In the genomic region with DNA sequence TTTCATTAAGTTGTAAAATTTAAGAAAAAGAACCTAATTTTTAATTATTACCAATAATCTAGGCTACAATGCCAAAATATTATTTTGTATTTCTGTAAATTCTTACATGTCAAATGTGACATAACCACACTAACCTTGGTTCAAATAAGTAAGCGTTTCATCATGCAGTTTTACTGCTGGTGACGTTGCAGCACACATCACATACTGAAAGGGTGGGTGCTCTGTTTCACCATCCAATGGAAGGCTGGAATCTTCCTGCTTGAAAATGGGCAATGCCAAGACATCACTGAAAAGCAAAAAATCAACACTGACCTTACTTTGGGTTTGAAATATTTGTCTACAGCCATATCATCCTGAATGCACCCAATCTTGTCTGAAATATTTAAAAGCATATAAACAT, we compare ENCODE assay signal across 24 cellular contexts. TPM values are rescaled to one million over a fixed set of nuclear protein-coding genes. Genes with fewer than 3 reads are reported as not detected.
A peak's percentile ranks its signal among the peaks of the same experiment; 100 is the strongest.
DNase-seq lines count a peak whose midpoint lies in the region; ATAC-seq and TF ChIP-seq lines count a peak whose summit lies in the region.
"Had no signal": no experiment of that assay in that cellular context is flagged by ENCODE, and none has a peak within 500 bp of the region (broad histone marks: within the 10 kb centered on the region; RNA-seq: fewer than 3 reads in every experiment).

No MANE protein-coding gene starts in this region.

- no peak overlapping the region for H2BK12ac ChIP-seq in neuronal stem cell (ENCODE audit: low read length)

- no peaks in the 10 kb centered on the region for H3K79me1 ChIP-seq in neuronal stem cell (ENCODE audit: low read depth, low read length)

- H3K36me3 ChIP-seq in osteoblast (ENCODE audit: insufficient read depth, low read length) (peaks cover 20% of the 10 kb centered on the region), tibial artery (peaks cover 5 to 27% (median 21%) of the 10 kb centered on the region in 3 donors), neuronal stem cell (replicated peaks in 1 of 2; ENCODE audit: control insufficient read depth in 2 of 2, insufficient read depth in 2 of 2, low read length in 2 of 2) (peaks cover 10 to 47% of the 10 kb centered on the region in 2 donors)

- WGBS in neuronal stem cell (ENCODE audit: extremely low coverage in 2 of 2, insufficient read length in 2 of 2, insufficient replicate concordance in 1 of 2), 2 donors = no CpG with 5 or more reads among the region's 2 CpGs

- no peak overlapping the region for H3K4ac ChIP-seq in neuronal stem cell (ENCODE audit: low read length)

- no peaks in the 10 kb centered on the region for H3K9me3 Mint-ChIP-seq in HFFc6
- no peaks in the 10 kb centered on the region for H3K9me3 Mint-ChIP-seq in central memory CD8-positive, alpha-beta T cell
- H3K9me3 Mint-ChIP-seq: activated CD4-positive, alpha-beta T cell treated with anti-CD3 and anti-CD28 coated beads, Interleukin-2, amount 10 ng/mL, durations not matched to agents 24 days and 14 days; activated naive CD4-positive, alpha-beta T cell treated with anti-CD3 and anti-CD28 coated beads, Interleukin-2, amount 10 ng/mL, durations not matched to agents 7 days and 5 days; activated T-helper 1 cell treated with anti-CD3 and anti-CD28 coated beads, Interleukin-12 subunit alpha, Interleukin-12 subunit beta, Interleukin-2, Interleukin-4 antibody, amounts not matched to agents 30 ng/mL and 10 ng/mL and 1 ng/mL, durations not matched to agents 14 hours and 24 hours and 36 hours; nephron progenitor cell had no signal

- intact Hi-C loops in tibial artery (cut with DNase I; ENCODE audit: low total_unique reads) = no loop called here

- H3K4me1 ChIP-seq in osteoblast (ENCODE audit: insufficient read depth, low read length) (peaks cover 13% of the 10 kb centered on the region), tibial artery (peaks cover 0 to 40% (median 12%) of the 10 kb centered on the region in 4 donors), neuronal stem cell (ENCODE audit: control insufficient read depth in 2 of 2, insufficient read depth in 1 of 2, low read depth in 1 of 2, low read length in 2 of 2) (peaks cover 3 to 8% of the 10 kb centered on the region in 2 donors)

- no peaks in the 10 kb centered on the region for H3K27me3 Mint-ChIP-seq in HFFc6 (ENCODE audit: insufficient read depth)
- H3K27me3 Mint-ChIP-seq in central memory CD8-positive, alpha-beta T cell = no peaks in the 10 kb centered on the region
- H3K27me3 Mint-ChIP-seq: activated CD4-positive, alpha-beta T cell treated with anti-CD3 and anti-CD28 coated beads, Interleukin-2, amount 10 ng/mL, durations not matched to agents 24 days and 14 days; activated naive CD4-positive, alpha-beta T cell treated with anti-CD3 and anti-CD28 coated beads, Interleukin-2, amount 10 ng/mL, durations not matched to agents 7 days and 5 days had no signal

- H3K4me3 Mint-ChIP-seq in HFFc6 = no peak overlapping the region
- no peak overlapping the region for H3K4me3 Mint-ChIP-seq in central memory CD8-positive, alpha-beta T cell
- H3K4me3 Mint-ChIP-seq: activated CD4-positive, alpha-beta T cell treated with anti-CD3 and anti-CD28 coated beads, Interleukin-2, amount 10 ng/mL, durations not matched to agents 24 days and 14 days; activated naive CD4-positive, alpha-beta T cell treated with anti-CD3 and anti-CD28 coated beads, Interleukin-2, amount 10 ng/mL, durations not matched to agents 7 days and 5 days; activated T-helper 1 cell treated with anti-CD3 and anti-CD28 coated beads, Interleukin-12 subunit alpha, Interleukin-12 subunit beta, Interleukin-2, Interleukin-4 antibody, amounts not matched to agents 30 ng/mL and 10 ng/mL and 1 ng/mL, durations not matched to agents 14 hours and 24 hours and 36 hours; nephron progenitor cell; T-helper 2 cell treated with Interferon-gamma antibody and Interleukin-4, amounts not matched to agents 5 μg/mL and 100 μg/mL, for 36 hours had no signal

- ATAC-seq in central memory CD8-positive, alpha-beta T cell (replicated peaks; ENCODE audit: extremely low read depth, poor library complexity, severe bottlenecking) = no peak
- ATAC-seq: HepG2, sciatic nerve had no signal

- H3K79me2 ChIP-seq in osteoblast (ENCODE audit: insufficient read depth, low read length) = peaks cover 97% of the 10 kb centered on the region

- H2AK5ac ChIP-seq in neuronal stem cell (ENCODE audit: low read depth, low read length) = no peak overlapping the region

- H2BK5ac ChIP-seq in neuronal stem cell (ENCODE audit: low read length) = no peak overlapping the region

- H3K27ac ChIP-seq in osteoblast (ENCODE audit: low read depth, low read length) (no peak overlapping the region), tibial artery (no peak overlapping the region), neuronal stem cell (replicated peaks; ENCODE audit: low read length) (no peak overlapping the region)
- H3K27ac ChIP-seq: upper lobe of left lung had no signal

- H4K91ac ChIP-seq in neuronal stem cell (ENCODE audit: low read depth, low read length, poor library complexity) = no peak overlapping the region

- H3K4me1 Mint-ChIP-seq in HFFc6 (ENCODE audit: low read depth) = peaks cover 54% of the 10 kb centered on the region
- peaks cover 41% of the 10 kb centered on the region for H3K4me1 Mint-ChIP-seq in central memory CD8-positive, alpha-beta T cell

- H3K4me3 ChIP-seq in osteoblast (ENCODE audit: insufficient read depth, low read length) = no peak overlapping the region
- H3K4me3 ChIP-seq in tibial artery = no peak overlapping the region
- no peak overlapping the region for H3K4me3 ChIP-seq in neuronal stem cell (ENCODE audit: low read length in 2 of 2)
- H3K4me3 ChIP-seq: upper lobe of left lung had no signal

- H3K27me3 ChIP-seq in osteoblast (ENCODE audit: insufficient read depth, low read length) = no peaks in the 10 kb centered on the region
- no peaks in the 10 kb centered on the region for H3K27me3 ChIP-seq in tibial artery
- no peaks in the 10 kb centered on the region for H3K27me3 ChIP-seq in neuronal stem cell (ENCODE audit: control insufficient read depth in 3 of 3, insufficient read depth in 3 of 3, low read depth in 1 of 3, low read length in 3 of 3)
- H3K27me3 ChIP-seq: upper lobe of left lung had no signal

- no peak overlapping the region for H3K14ac ChIP-seq in neuronal stem cell (ENCODE audit: low read length)

- peaks cover 59% of the 10 kb centered on the region for H4K20me1 ChIP-seq in osteoblast (ENCODE audit: insufficient read depth, low read length)

- no peak overlapping the region for H2BK120ac ChIP-seq in neuronal stem cell (ENCODE audit: low read depth, low read length)

- DNase-seq in NCI-H1417 (lab: John Stamatoyannopoulos, UW) = peak in 2 of 3 experiments; percentile 3 to 58
- no peak for DNase-seq in NCI-H1417 treated with DMSO at 0.1 percent for 48 hours (lab: John Stamatoyannopoulos, UW)
- DNase-seq in HFFc6 = no peak
- DNase-seq in central memory CD8-positive, alpha-beta T cell (ENCODE audit: low spot score in 2 of 2) = no peak
- peak; percentile 65 for DNase-seq in osteoblast (ENCODE audit: insufficient read length, low spot score, missing footprints)
- no peak for DNase-seq in tibial artery
- DNase-seq in neuronal stem cell (ENCODE audit: low spot score) = no peak
- DNase-seq in NCI-H524 treated with DMSO at 0.1 percent for 48 hours (lab: John Stamatoyannopoulos, UW) = no peak
- DNase-seq: 8988T; activated CD4-positive, alpha-beta T cell treated with anti-CD3 and anti-CD28 coated beads, Interleukin-2, amount 10 ng/mL, durations not matched to agents 24 days and 14 days; activated naive CD4-positive, alpha-beta T cell treated with anti-CD3 and anti-CD28 coated beads, Interleukin-2, amount 10 ng/mL, durations not matched to agents 7 days and 5 days; AML-193; dermis blood vessel endothelial cell; DMS53; GDM1; head of caudate nucleus; NCI-H1105 treated with DMSO at 0.1 percent for 48 hours; NCI-H524; nephron progenitor cell; upper lobe of left lung had no signal

- no peak overlapping the region for H2BK15ac ChIP-seq in neuronal stem cell (ENCODE audit: low read length)

- no peak overlapping the region for H4K8ac ChIP-seq in neuronal stem cell (ENCODE audit: low read depth, low read length)

- H3K4me2 ChIP-seq in osteoblast (ENCODE audit: insufficient read depth, low read length) (no peak overlapping the region), neuronal stem cell (ENCODE audit: insufficient read depth, low read length, poor library complexity, severe bottlenecking) (no peak overlapping the region)

- no peak overlapping the region for H3K23ac ChIP-seq in neuronal stem cell (ENCODE audit: low read depth, low read length, poor library complexity)

- H3K27ac Mint-ChIP-seq in HFFc6 = peak overlapping the region; percentile 59; the same call in 1 of the 2 replicates
- peak overlapping the region; percentile 64 for H3K27ac Mint-ChIP-seq in central memory CD8-positive, alpha-beta T cell (ENCODE audit: low read depth)
- H3K27ac Mint-ChIP-seq: activated CD4-positive, alpha-beta T cell treated with anti-CD3 and anti-CD28 coated beads, Interleukin-2, amount 10 ng/mL, durations not matched to agents 24 days and 14 days; activated naive CD4-positive, alpha-beta T cell treated with anti-CD3 and anti-CD28 coated beads, Interleukin-2, amount 10 ng/mL, durations not matched to agents 7 days and 5 days; activated T-helper 1 cell treated with anti-CD3 and anti-CD28 coated beads, Interleukin-12 subunit alpha, Interleukin-12 subunit beta, Interleukin-2, Interleukin-4 antibody, amounts not matched to agents 30 ng/mL and 10 ng/mL and 1 ng/mL, durations not matched to agents 14 hours and 24 hours and 36 hours; nephron progenitor cell; T-helper 2 cell treated with Interferon-gamma antibody and Interleukin-4, amounts not matched to agents 5 μg/mL and 100 μg/mL, for 36 hours had no signal

- H3K9me3 ChIP-seq in osteoblast (ENCODE audit: low read depth, low read length) (no peaks in the 10 kb centered on the region), tibial artery (no peaks in the 10 kb centered on the region), neuronal stem cell (replicated peaks in 1 of 2; ENCODE audit: control insufficient read depth in 2 of 2, insufficient read depth in 1 of 2, low read depth in 1 of 2, low read length in 2 of 2) (peaks cover 0 to 8% of the 10 kb centered on the region in 2 donors)
- H3K9me3 ChIP-seq: upper lobe of left lung had no signal

- H3K36me3 Mint-ChIP-seq in HFFc6 (ENCODE audit: low read depth) = peaks cover 26% of the 10 kb centered on the region
- peaks cover 27% of the 10 kb centered on the region for H3K36me3 Mint-ChIP-seq in central memory CD8-positive, alpha-beta T cell (ENCODE audit: insufficient read depth)

- H2AFZ ChIP-seq in osteoblast (ENCODE audit: low read length) (no peak overlapping the region), neuronal stem cell (ENCODE audit: low read length) (no peak overlapping the region)

- H3K18ac ChIP-seq in neuronal stem cell (ENCODE audit: low read length) = no peak overlapping the region

- H3K9ac ChIP-seq in neuronal stem cell (ENCODE audit: low read depth, low read length, poor library complexity) = no peak overlapping the region

- TF ChIP-seq CTCF in HFFc6 (IDR thresholded peaks at IDR 0.05) (no peak), osteoblast (IDR thresholded peaks at IDR 0.05; ENCODE audit: extremely low read depth, low read depth, low read length) (no peak), tibial artery (IDR thresholded peaks at IDR 0.05) (no peak)

RNA-seq across cellular contexts. Expression of a gene that starts 14.7 kb away (rescaled TPM):
- 10 to 100 TPM; 62.0 to 69.0 (median 64.0) TPM for total RNA-seq in HFFc6 (2021; fragmentation: NEBNext Ultra II Directional; extraction: Animal tissue kit (Norgen Biotek cat#: 25700))
- 69.0 and 77.4 TPM in 2 replicates for total RNA-seq in osteoblast
- 59.0 TPM for polyA plus RNA-seq in neuronal stem cell (2013, experiment 1 of 2)
- 60.5 TPM for polyA plus RNA-seq in neuronal stem cell (2013, experiment 2 of 2)

Comparison
In these comparisons a context has a peak if more than half of its experiments do, and no peak if none do; other contexts are left out.
1. DNase-seq: peak in NCI-H1417 (2 of 3) and osteoblast (single experiment); none in NCI-H1417 treated with DMSO at 0.1 percent for 48 hours (single experiment), HFFc6 (single experiment), central memory CD8-positive, alpha-beta T cell (0 of 2), tibial artery (0 of 2), neuronal stem cell (single experiment) and NCI-H524 treated with DMSO at 0.1 percent for 48 hours (single experiment).